Comparison of ENCODE assay signal across 2 cellular contexts in genomic region chr20:23914469-23914868, GRCh38. TPM values are rescaled to one million over a fixed set of nuclear protein-coding genes. Genes with fewer than 3 reads are reported as not detected.
"Had no signal": no experiment of that assay in that cellular context is flagged by ENCODE, and none has a peak within 500 bp of the region (broad histone marks: within the 10 kb centered on the region; RNA-seq: fewer than 3 reads in every experiment).

No MANE protein-coding gene starts in this region.

RNA-seq across cellular contexts. Expression of gene CST5, which starts 34.9 kb away (rescaled TPM):
- total RNA-seq: G401, GM12878 had no signal
- polyA plus RNA-seq: GM12878 had no signal
